In genomic region chr3:14549256-14549931, GRCh38 we compare ENCODE assay signal across 11 cellular contexts. TPM values are rescaled to one million over a fixed set of nuclear protein-coding genes. Genes with fewer than 3 reads are reported as not detected.
A peak's percentile ranks its signal among the peaks of the same experiment; 100 is the strongest.
DNase-seq lines count a peak whose midpoint lies in the region; ATAC-seq and TF ChIP-seq lines count a peak whose summit lies in the region.
"Had no signal": no experiment of that assay in that cellular context is flagged by ENCODE, and none has a peak within 500 bp of the region (broad histone marks: within the 10 kb centered on the region; RNA-seq: fewer than 3 reads in every experiment).

No MANE protein-coding gene starts in this region.

- no peak overlapping the region for H3K4me2 ChIP-seq in GM23338

- H4K20me1 ChIP-seq in GM23338 (replicated peaks; ENCODE audit: insufficient read depth), result no peaks in the 10 kb centered on the region

- no peak overlapping the region for H2AFZ ChIP-seq in GM23338

- no peaks in the 10 kb centered on the region for H3K9me2 ChIP-seq in GM23338 (ENCODE audit: insufficient read depth)

- H3K4me1 ChIP-seq in GM23338 (ENCODE audit: insufficient read depth) (no peaks in the 10 kb centered on the region; the same call in 1 of the 2 replicates), RWPE2 (ENCODE audit: insufficient read depth, poor library complexity, severe bottlenecking) (no peaks in the 10 kb centered on the region)

- DNase-seq in AG08396 (ENCODE audit: low spot score) (peak; percentile 47), GM23338 (ENCODE audit: low spot score) (peak; percentile 60), RWPE2 (ENCODE audit: low spot score) (no peak), germinal center (ENCODE audit: low spot score) (peak; percentile 26), COR-L47 (lab: John Stamatoyannopoulos, UW) (no peak), Ammon's horn (ENCODE audit: low spot score) (no peak), retina (no peak)
- no peak for DNase-seq in activated T-cell treated with anti-CD3 and anti-CD28 coated beads, Interleukin-2, amount 50 U/mL, for 48 hours
- DNase-seq: NCI-H226 had no signal

- ATAC-seq in GM23338 (peak; percentile 39), RWPE2 (ENCODE audit: low read depth) (0 out of 3 replicates have a peak, but pooled peaks have one; percentile 37)

- no peaks in the 10 kb centered on the region for H3K9me3 ChIP-seq in RWPE2 (ENCODE audit: severe bottlenecking)

- H3K4me3 ChIP-seq in GM23338, result no peak overlapping the region
- no peak overlapping the region for H3K4me3 ChIP-seq in RWPE2 (ENCODE audit: severe bottlenecking)

- no peaks in the 10 kb centered on the region for H3K9me3 Mint-ChIP-seq in GM23338
- H3K9me3 Mint-ChIP-seq: nephron had no signal

- no peaks in the 10 kb centered on the region for H3K36me3 Mint-ChIP-seq in GM23338 (ENCODE audit: low read depth)

- H3K79me2 ChIP-seq in GM23338 (replicated peaks; ENCODE audit: insufficient read depth), result no peaks in the 10 kb centered on the region

- TF ChIP-seq CTCF in GM23338 (conservative IDR thresholded peaks at IDR 0.05; ENCODE audit: low read depth in 2 of 2) (peak; percentile 37 to 49), RWPE2 (IDR thresholded peaks at IDR 0.05; ENCODE audit: poor library complexity, severe bottlenecking) (peak; percentile 20)

- peaks cover 13% of the 10 kb centered on the region for H3K27me3 Mint-ChIP-seq in GM23338 (ENCODE audit: insufficient read depth, low read depth, poor library complexity)

- no peak overlapping the region for H3K27ac Mint-ChIP-seq in GM23338
- H3K27ac Mint-ChIP-seq: nephron had no signal

- H3K36me3 ChIP-seq in GM23338 (ENCODE audit: insufficient read depth) (no peaks in the 10 kb centered on the region), RWPE2 (ENCODE audit: low read depth) (no peaks in the 10 kb centered on the region)

- H3K4me3 Mint-ChIP-seq in GM23338, result no peak overlapping the region
- H3K4me3 Mint-ChIP-seq: nephron had no signal

- no peaks in the 10 kb centered on the region for H3K27me3 ChIP-seq in GM23338 (ENCODE audit: insufficient read depth)
- H3K27me3 ChIP-seq in RWPE2 (ENCODE audit: insufficient read depth, poor library complexity, severe bottlenecking), result no peaks in the 10 kb centered on the region

- peaks cover 4% of the 10 kb centered on the region for H3K4me1 Mint-ChIP-seq in GM23338

- H3K27ac ChIP-seq in GM23338 (ENCODE audit: low read depth) (no peak overlapping the region), RWPE2 (ENCODE audit: poor library complexity, severe bottlenecking) (no peak overlapping the region)
- H3K27ac ChIP-seq: epithelial cell of prostate had no signal

- no peaks in the 10 kb centered on the region for H3F3A ChIP-seq in GM23338 (replicated peaks; ENCODE audit: low read depth)

TF ChIP-seq in GM23338, 12 proteins besides CTCF, POLR2A, EP300 and RAD21:
- TF ChIP-seq EZH2 (IDR thresholded peaks at IDR 0.05; ENCODE audit: low read depth, unreplicated experiment), result no peak
- TF ChIP-seq ZNF331 (CRISPR knock-in tag; IDR thresholded peaks at IDR 0.05; ENCODE audit: low read depth), result no peak
- TF ChIP-seq REST (IDR thresholded peaks at IDR 0.05; ENCODE audit: unreplicated experiment), result no peak
- no peak for TF ChIP-seq POLR2AphosphoS5 (IDR thresholded peaks at IDR 0.05; ENCODE audit: low read depth)

RNA-seq across cellular contexts. Expression of gene GRIP2, which starts 9.3 kb away (rescaled TPM):
- total RNA-seq in GM23338 (2014; rRNA removed; shearing (Covaris generic)), result 4.5 and 5.8 TPM in 2 replicates
- polyA plus RNA-seq in GM23338 (2016; fragmentation: Nextera tagmentation; extraction: Ambion mirVana), result 3.6 and 3.9 TPM in 2 replicates

Comparison
In these comparisons a context has a peak if more than half of its experiments do, and no peak if none do; other contexts are left out.
1. DNase-seq: peak in AG08396 (single experiment), GM23338 (single experiment) and germinal center (single experiment); none in RWPE2 (single experiment), COR-L47 (single experiment), Ammon's horn (single experiment), retina (single experiment) and activated T-cell treated with anti-CD3 and anti-CD28 coated beads, Interleukin-2, amount 50 U/mL, for 48 hours (0 of 2).